Comparison of ENCODE assay signal across 21 cellular contexts in genomic region chr3:64088408-64089136, GRCh38.
A peak's percentile ranks its signal among the peaks of the same experiment; 100 is the strongest.
DNase-seq lines count a peak whose midpoint lies in the region; ATAC-seq and TF ChIP-seq lines count a peak whose summit lies in the region.
"Had no signal": no experiment of that assay in that cellular context is flagged by ENCODE, and none has a peak within 500 bp of the region (broad histone marks: within the 10 kb centered on the region; RNA-seq: fewer than 3 reads in every experiment).

No MANE protein-coding gene starts in this region.

- H3K9me3 ChIP-seq in thyroid gland: no peaks in the 10 kb centered on the region
- H3K9me3 ChIP-seq: pancreas had no signal

- WGBS in thyroid gland, 2 donors: 71 to 73% methylated on average over 1 of the region's 1 CpG

- H3K27me3 Mint-ChIP-seq in activated T-cell treated with anti-CD3 and anti-CD28 coated beads, Interleukin-2, amount 50 U/mL, for 4 hours (ENCODE audit: low read depth): peaks cover 6% of the 10 kb centered on the region

- no peaks in the 10 kb centered on the region for H3K9me3 Mint-ChIP-seq in activated T-cell treated with anti-CD3 and anti-CD28 coated beads, Interleukin-2, amount 50 U/mL, for 4 hours
- H3K9me3 Mint-ChIP-seq: activated naive CD8-positive, alpha-beta T cell treated with anti-CD3 and anti-CD28 coated beads for 36 hours; CD4-positive, alpha-beta T cell had no signal

- TF ChIP-seq CTCF in fibroblast of villous mesenchyme (IDR thresholded peaks at IDR 0.05; ENCODE audit: insufficient read depth, low read depth, low read length) (no peak), thyroid gland (IDR thresholded peaks at IDR 0.05) (no peak)

- H3K4me3 ChIP-seq in fibroblast of villous mesenchyme (ENCODE audit: low read depth, low read length) (no peak overlapping the region), thyroid gland (replicated peaks in 1 of 3) (no peak overlapping the region)
- H3K4me3 ChIP-seq: pancreas, PC-9 had no signal

- intact Hi-C loops in thyroid gland (cut with DNase I): no loop called here

- H3K4me3 Mint-ChIP-seq in activated T-cell treated with anti-CD3 and anti-CD28 coated beads, Interleukin-2, amount 50 U/mL, for 4 hours: no peak overlapping the region
- H3K4me3 Mint-ChIP-seq: activated naive CD8-positive, alpha-beta T cell treated with anti-CD3 and anti-CD28 coated beads for 36 hours; CD4-positive, alpha-beta T cell had no signal

- peak overlapping the region in 2 of 3 donors; percentile 2 to 67 for H3K27ac ChIP-seq in thyroid gland
- H3K27ac ChIP-seq: 22Rv1, KMS-11, pancreas, PC-9 had no signal

- H3K4me1 ChIP-seq in thyroid gland: peaks cover 23 to 28% of the 10 kb centered on the region in 2 donors
- H3K4me1 ChIP-seq: pancreas had no signal

- no peak for TF ChIP-seq POLR2A in thyroid gland (IDR thresholded peaks at IDR 0.05)

- no peaks in the 10 kb centered on the region for H3K27me3 ChIP-seq in thyroid gland
- H3K27me3 ChIP-seq: pancreas had no signal

- H3K36me3 ChIP-seq in thyroid gland: no peaks in the 10 kb centered on the region
- H3K36me3 ChIP-seq: pancreas had no signal

- ATAC-seq in activated T-cell treated with anti-CD3 and anti-CD28 coated beads, Interleukin-2, amount 50 U/mL, for 4 hours: no peak

- no peaks in the 10 kb centered on the region for H3K4me1 Mint-ChIP-seq in activated T-cell treated with anti-CD3 and anti-CD28 coated beads, Interleukin-2, amount 50 U/mL, for 4 hours (ENCODE audit: low read depth)
- H3K4me1 Mint-ChIP-seq: activated naive CD8-positive, alpha-beta T cell treated with anti-CD3 and anti-CD28 coated beads for 36 hours had no signal

- H3K36me3 Mint-ChIP-seq in activated T-cell treated with anti-CD3 and anti-CD28 coated beads, Interleukin-2, amount 50 U/mL, for 4 hours (ENCODE audit: insufficient read depth): no peaks in the 10 kb centered on the region
- H3K36me3 Mint-ChIP-seq: activated naive CD8-positive, alpha-beta T cell treated with anti-CD3 and anti-CD28 coated beads for 36 hours had no signal

- DNase-seq in DMS 273 (lab: John Stamatoyannopoulos, UW; ENCODE audit: unreplicated experiment) (peak; percentile 24), DMS 273 treated with DMSO at 0.1 percent for 48 hours (lab: John Stamatoyannopoulos, UW) (no peak), NCI-H748 (lab: John Stamatoyannopoulos, UW; ENCODE audit: unreplicated experiment) (peak; percentile 82), fibroblast of villous mesenchyme (ENCODE audit: low read depth) (peak; percentile 81), thyroid gland (no peak), NOMO-1 treated with DMSO at 0.1 percent for 48 hours (lab: John Stamatoyannopoulos, UW; ENCODE audit: unreplicated experiment) (no peak), cerebellum (ENCODE audit: low spot score) (no peak)
- DNase-seq in activated T-cell treated with anti-CD3 and anti-CD28 coated beads, Interleukin-2, amount 50 U/mL, for 4 hours: no peak
- DNase-seq: activated CD4-positive, alpha-beta T cell treated with anti-CD3 and anti-CD28 coated beads, Interleukin-2, amount 50 U/mL, for 48 hours; activated naive CD8-positive, alpha-beta T cell treated with anti-CD3 and anti-CD28 coated beads for 36 hours; activated T-cell treated with anti-CD3 and anti-CD28 coated beads, Interleukin-2, amount 50 U/mL, for 48 hours; CD4-positive, alpha-beta T cell; effector CD8-positive, alpha-beta T cell; hippocampal formation; NCI-H1436; NCI-H524; pancreas; SW 1271 had no signal

Comparison
In these comparisons a context has a peak if more than half of its experiments do, and no peak if none do; other contexts are left out.
1. DNase-seq: peak in DMS 273 (single experiment), NCI-H748 (single experiment) and fibroblast of villous mesenchyme (single experiment); none in DMS 273 treated with DMSO at 0.1 percent for 48 hours (single experiment), thyroid gland (0 of 2), NOMO-1 treated with DMSO at 0.1 percent for 48 hours (single experiment), activated T-cell treated with anti-CD3 and anti-CD28 coated beads, Interleukin-2, amount 50 U/mL, for 4 hours (single experiment) and cerebellum (single experiment).